Comparison of ENCODE assay signal across 9 cellular contexts in genomic region chr2:70554338-70554892, GRCh38. TPM values are rescaled to one million over a fixed set of nuclear protein-coding genes. Genes with fewer than 3 reads are reported as not detected.
DNase-seq lines count a peak whose midpoint lies in the region; ATAC-seq and TF ChIP-seq lines count a peak whose summit lies in the region.
"Had no signal": no experiment of that assay in that cellular context is flagged by ENCODE, and none has a peak within 500 bp of the region (broad histone marks: within the 10 kb centered on the region; RNA-seq: fewer than 3 reads in every experiment).

No MANE protein-coding gene starts in this region.

- H3K27me3 Mint-ChIP-seq in CD4-positive, alpha-beta T cell = peaks cover 19% of the 10 kb centered on the region
- H3K27me3 Mint-ChIP-seq in osteocyte (ENCODE audit: unreplicated experiment) = peaks cover 74% of the 10 kb centered on the region

- no peak for TF ChIP-seq CTCF in CD4-positive, alpha-beta T cell (IDR thresholded peaks at IDR 0.05)
- TF ChIP-seq CTCF in Peyer's patch (IDR thresholded peaks at IDR 0.05) (no peak), osteocyte (IDR thresholded peaks at IDR 0.05) (peak; percentile 38)

- no peak for DNase-seq in CD4-positive, alpha-beta T cell
- DNase-seq in Peyer's patch = no peak
- no peak for DNase-seq in epithelial cell of prostate (ENCODE audit: low read depth, low spot score)
- no peak for DNase-seq in osteocyte (ENCODE audit: extremely low spot score, unreplicated experiment)
- no peak for DNase-seq in ureter (ENCODE audit: low spot score)
- no peak for DNase-seq in NCI-H146 treated with DMSO at 0.1 percent for 48 hours (lab: John Stamatoyannopoulos, UW; ENCODE audit: unreplicated experiment)
- no peak for DNase-seq in Kasumi-1 (lab: John Stamatoyannopoulos, UW)
- DNase-seq in middle frontal gyrus (ENCODE audit: extremely low spot score, low spot score) = no peak
- DNase-seq: NCI-H446 treated with DMSO at 0.1 percent for 48 hours had no signal

- CTCF ChIA-PET in CD4-positive, alpha-beta T cell (lab: Charles Lee) = interaction anchor here (0.8 kb wide), 1 partner anchor 253 kb away, joined by 3 read pairs; the partner anchor contains the start of gene FAM136A

- H3K36me3 ChIP-seq in Peyer's patch = no peaks in the 10 kb centered on the region

- no peaks in the 10 kb centered on the region for H3K36me3 Mint-ChIP-seq in CD4-positive, alpha-beta T cell (ENCODE audit: low read depth)
- H3K36me3 Mint-ChIP-seq in osteocyte (ENCODE audit: unreplicated experiment) = no peaks in the 10 kb centered on the region

- peak overlapping the region; percentile 50 to 80 (median 66) for H3K4me3 ChIP-seq in Peyer's patch

- TF ChIP-seq POLR2A in Peyer's patch (IDR thresholded peaks at IDR 0.05) = no peak

- no peak for ATAC-seq in CD4-positive, alpha-beta T cell (ENCODE audit: poor library complexity)

- H3K27ac ChIP-seq in CD4-positive, alpha-beta T cell (ENCODE audit: low read depth, low read length) = no peak overlapping the region
- peak overlapping the region in 3 of 4 donors; percentile 89 to 95 (median 90) for H3K27ac ChIP-seq in Peyer's patch
- peak overlapping the region; percentile 97 for H3K27ac ChIP-seq in epithelial cell of prostate

- no peaks in the 10 kb centered on the region for H3K9me3 Mint-ChIP-seq in CD4-positive, alpha-beta T cell
- no peaks in the 10 kb centered on the region for H3K9me3 Mint-ChIP-seq in osteocyte (ENCODE audit: unreplicated experiment)

- no peaks in the 10 kb centered on the region for H3K27me3 ChIP-seq in CD4-positive, alpha-beta T cell (ENCODE audit: control insufficient read depth, insufficient read depth, low read length)
- H3K27me3 ChIP-seq in Peyer's patch = no peaks in the 10 kb centered on the region

- peaks cover 34% of the 10 kb centered on the region for H3K4me1 Mint-ChIP-seq in CD4-positive, alpha-beta T cell (ENCODE audit: low read depth)
- H3K4me1 Mint-ChIP-seq in osteocyte (ENCODE audit: unreplicated experiment) = peaks cover 15% of the 10 kb centered on the region

- H3K4me1 ChIP-seq in Peyer's patch = peaks cover 0 to 23% (median 4%) of the 10 kb centered on the region in 4 donors

- H3K9me3 ChIP-seq in CD4-positive, alpha-beta T cell (ENCODE audit: control insufficient read depth, low read length) = no peaks in the 10 kb centered on the region
- H3K9me3 ChIP-seq in Peyer's patch = no peaks in the 10 kb centered on the region

- POLR2A ChIA-PET in CD4-positive, alpha-beta T cell (lab: Charles Lee) = no interaction called here

- peak overlapping the region; percentile 82 for H3K4me3 Mint-ChIP-seq in CD4-positive, alpha-beta T cell
- H3K4me3 Mint-ChIP-seq in osteocyte (ENCODE audit: unreplicated experiment) = peak overlapping the region; percentile 40

- intact Hi-C loops in CD4-positive, alpha-beta T cell (cut with DNase I, micrococcal nuclease) = loop anchor here (5.0 kb wide), 2 partner anchors 93 to 212 kb away; no protein-coding TSS in a partner anchor

- no peak overlapping the region for H3K27ac Mint-ChIP-seq in CD4-positive, alpha-beta T cell
- no peak overlapping the region for H3K27ac Mint-ChIP-seq in osteocyte (ENCODE audit: unreplicated experiment)

RNA-seq across cellular contexts. Expression of gene TGFA, which starts 0.8 kb away (rescaled TPM):
- total RNA-seq in CD4-positive, alpha-beta T cell = under 1 TPM; 0.47 to 0.88 TPM
- total RNA-seq in Peyer's patch (10 to 100 TPM in 3 of 4 donors, 1 to 10 TPM in 1; 2.5 to 51.6 (median 37.9) TPM), osteocyte (0.08 TPM in 1 of 2 replicates, not detected in the other), ureter (17.8 TPM)
